24 cellular contexts compared by ENCODE assay signal in the genomic region with DNA sequence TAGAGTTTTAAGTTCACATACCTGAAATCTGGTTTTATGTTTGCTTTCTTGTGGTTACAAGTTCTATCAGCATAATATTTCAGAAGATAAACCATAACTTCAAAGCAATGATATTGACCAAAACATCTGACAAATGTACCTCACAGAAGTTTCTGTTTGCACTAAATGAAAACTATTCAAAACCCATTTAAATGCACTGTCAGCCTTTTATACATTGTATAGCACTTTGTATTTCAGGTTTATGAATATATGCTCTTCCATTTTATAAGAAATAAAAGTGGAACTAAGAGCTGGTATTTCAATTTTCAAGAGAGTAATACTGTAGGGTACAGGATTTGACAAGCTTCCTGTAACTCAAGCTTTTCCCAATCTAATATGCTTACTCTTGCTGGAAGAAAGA.
DNase-seq lines count a peak whose midpoint lies in the region; ATAC-seq, FAIRE-seq and TF ChIP-seq lines count a peak whose summit lies in the region.
"Had no signal": no experiment of that assay in that cellular context is flagged by ENCODE, and none has a peak within 500 bp of the region (broad histone marks: within the 10 kb centered on the region; RNA-seq: fewer than 3 reads in every experiment).

No MANE protein-coding gene starts in this region.

- H3K27ac ChIP-seq in HepG2 (ENCODE audit: extremely low read length, insufficient read depth, low read length), result no peak overlapping the region
- no peak overlapping the region for H3K27ac ChIP-seq in right lobe of liver
- no peak overlapping the region for H3K27ac ChIP-seq in MM.1S (ENCODE audit: low read length)
- no peak overlapping the region for H3K27ac ChIP-seq in left lung
- H3K27ac ChIP-seq: 22Rv1, BLaER1 had no signal

- no peak for TF ChIP-seq EP300 in HepG2 (IDR thresholded peaks at IDR 0.05; ENCODE audit: low read depth in 2 of 2, low read length in 2 of 2)
- no peak for TF ChIP-seq EP300 in HepG2 (CRISPR knock-in tag; IDR thresholded peaks at IDR 0.05; ENCODE audit: borderline replicate concordance)

- no peak overlapping the region for H3K4me2 ChIP-seq in HepG2 (ENCODE audit: low read depth, low read length)
- H3K4me2 ChIP-seq in MM.1S (ENCODE audit: low read depth, low read length), result no peak overlapping the region
- H3K4me2 ChIP-seq: BLaER1 had no signal

- DNase-seq in HepG2 (ENCODE audit: low spot score) (peak; percentile 3), right lobe of liver (no peak), MM.1S (peak; percentile 33), NOMO-1 treated with dmso at 0.1 percent for 144 hours (lab: John Stamatoyannopoulos, UW; ENCODE audit: unreplicated experiment) (no peak), left lung (no peak)
- DNase-seq: ACHN; BE2C; C1 segment of cervical spinal cord; CD4-positive, alpha-beta memory T cell; CD4-positive, CD25-positive, alpha-beta regulatory T cell; CD8-positive, alpha-beta memory T cell; COR-L47; DMS 273 treated with DMSO at 0.1 percent for 48 hours; DMS153; DMS53; DMS79; DND-41; EL; GDM1 had no signal

- TF ChIP-seq CTCF in HepG2 (CRISPR knock-in tag; IDR thresholded peaks at IDR 0.05) (no peak), right lobe of liver (IDR thresholded peaks at IDR 0.05) (no peak), MM.1S (IDR thresholded peaks at IDR 0.05; ENCODE audit: low read length) (no peak), left lung (IDR thresholded peaks at IDR 0.05) (no peak)

- H3K9me3 ChIP-seq in HepG2 (ENCODE audit: low read length), result no peaks in the 10 kb centered on the region
- no peaks in the 10 kb centered on the region for H3K9me3 ChIP-seq in right lobe of liver
- H3K9me3 ChIP-seq in MM.1S (replicated peaks; ENCODE audit: insufficient read depth, low read length), result no peaks in the 10 kb centered on the region
- H3K9me3 ChIP-seq in left lung, result no peaks in the 10 kb centered on the region
- H3K9me3 ChIP-seq: BE2C, BLaER1 had no signal

- H3K4me1 ChIP-seq in HepG2 (ENCODE audit: insufficient read depth, low read length) (no peaks in the 10 kb centered on the region), right lobe of liver (peaks cover 0 to 7% (median 0%) of the 10 kb centered on the region in 4 donors), MM.1S (ENCODE audit: low read length) (0 out of 2 replicates have a peak, but pooled peaks cover 4% of the 10 kb centered on the region), left lung (no peaks in the 10 kb centered on the region)
- H3K4me1 ChIP-seq: BE2C, BLaER1 had no signal

- no peak overlapping the region for H3K4me3 ChIP-seq in HepG2 (replicated peaks in 1 of 3; ENCODE audit: insufficient read depth in 1 of 3, low read depth in 2 of 3, low read length in 3 of 3)
- no peak overlapping the region for H3K4me3 ChIP-seq in right lobe of liver
- H3K4me3 ChIP-seq in MM.1S (ENCODE audit: low read length), result no peak overlapping the region
- no peak overlapping the region for H3K4me3 ChIP-seq in left lung
- H3K4me3 ChIP-seq: BLaER1, GM12878 had no signal

- H3K79me2 ChIP-seq in HepG2 (ENCODE audit: insufficient read depth, low read length), result no peaks in the 10 kb centered on the region
- no peaks in the 10 kb centered on the region for H3K79me2 ChIP-seq in MM.1S (ENCODE audit: low read length)

- no peak for FAIRE-seq in HepG2 (lab: Jason Lieb, UNC)
- FAIRE-seq: GM12878, GM12892, GM18507 had no signal

- H4K20me1 ChIP-seq in HepG2 (ENCODE audit: insufficient read depth, low read length) (no peaks in the 10 kb centered on the region), MM.1S (ENCODE audit: insufficient read depth, low read length) (no peaks in the 10 kb centered on the region)
- H4K20me1 ChIP-seq: BLaER1 had no signal

- POLR2A ChIA-PET in HepG2 (lab: Yijun Ruan, JAX), result no interaction called here

- H2AFZ ChIP-seq in HepG2 (ENCODE audit: low read length), result no peak overlapping the region
- H2AFZ ChIP-seq in MM.1S (ENCODE audit: low read length), result no peak overlapping the region

- TF ChIP-seq RAD21 in HepG2 (CRISPR knock-in tag; IDR thresholded peaks at IDR 0.05), result no peak

- no peaks in the 10 kb centered on the region for H3F3A ChIP-seq in MM.1S (ENCODE audit: insufficient read depth, low read length)

- BruUV-seq in HepG2 (replicated peaks; lab: Mats Ljungman, UMichigan), result no TSS peak

- no peak for TF ChIP-seq POLR2A in HepG2 (IDR thresholded peaks at IDR 0.05; ENCODE audit: insufficient read depth in 1 of 2, low read depth in 2 of 2, low read length in 2 of 2)
- no peak for TF ChIP-seq POLR2A in right lobe of liver (IDR thresholded peaks at IDR 0.05)

- H3K36me3 ChIP-seq in HepG2 (replicated peaks in 1 of 2; ENCODE audit: control insufficient read depth in 1 of 2, insufficient read depth in 2 of 2, low read length in 2 of 2) (no peaks in the 10 kb centered on the region), right lobe of liver (no peaks in the 10 kb centered on the region), MM.1S (replicated peaks; ENCODE audit: insufficient read depth, low read length) (no peaks in the 10 kb centered on the region), left lung (no peaks in the 10 kb centered on the region)
- H3K36me3 ChIP-seq: BE2C, BLaER1 had no signal

- intact Hi-C loops in HepG2 (cut with micrococcal nuclease; ENCODE audit: unreplicated experiment) (no loop called here), right lobe of liver (cut with DNase I) (no loop called here), left lung (cut with DNase I) (no loop called here)

- CTCF ChIA-PET in HepG2 (lab: Yijun Ruan, JAX; ENCODE audit: low intra/inter-chr PET ratio, low total read pairs), result no interaction called here

- no peak for ATAC-seq in HepG2
- ATAC-seq in right lobe of liver, result no peak
- ATAC-seq in left lung, result no peak
- ATAC-seq: GM12878 had no signal

- H3K9me2 ChIP-seq in MM.1S (replicated peaks; ENCODE audit: insufficient read depth, low read length), result no peaks in the 10 kb centered on the region

- H3K27me3 ChIP-seq in HepG2 (ENCODE audit: control insufficient read depth in 1 of 2, insufficient read depth in 2 of 2, low read length in 2 of 2), result no peaks in the 10 kb centered on the region; a peak in 1 of 5 replicates
- no peaks in the 10 kb centered on the region for H3K27me3 ChIP-seq in right lobe of liver
- H3K27me3 ChIP-seq in MM.1S (replicated peaks; ENCODE audit: insufficient read depth, low read length), result no peaks in the 10 kb centered on the region
- no peaks in the 10 kb centered on the region for H3K27me3 ChIP-seq in left lung
- H3K27me3 ChIP-seq: BE2C, BLaER1 had no signal

- in situ Hi-C loops in HepG2 (cut with HindIII; ENCODE audit: extremely low pct_ligation_motif_present, low pct_unique_long_range_greater_than_20kb), result no loop called here

- H3K9ac ChIP-seq in HepG2 (ENCODE audit: insufficient read depth, low read depth, low read length) (no peak overlapping the region), MM.1S (ENCODE audit: low read length) (no peak overlapping the region)
- H3K9ac ChIP-seq: BLaER1 had no signal

TF ChIP-seq in HepG2, 621 proteins besides CTCF, POLR2A, EP300 and RAD21:
- no peak for TF ChIP-seq SMARCC2 (IDR thresholded peaks at IDR 0.05)
- TF ChIP-seq MAFF (IDR thresholded peaks at IDR 0.05; ENCODE audit: low read depth, low read length), result peak; percentile 81
- TF ChIP-seq MAFK (conservative IDR thresholded peaks at IDR 0.05 in 1 of 2, IDR thresholded peaks at IDR 0.05 in 1 of 2; ENCODE audit: low read length in 2 of 2), result peak; percentile 61 to 90

Comparison
In these comparisons a context has a peak if more than half of its experiments do, and no peak if none do; other contexts are left out.
1. DNase-seq: peak in HepG2 (single experiment) and MM.1S (single experiment); none in right lobe of liver (0 of 3), NOMO-1 treated with dmso at 0.1 percent for 144 hours (single experiment) and left lung (0 of 2).